Comparison of ENCODE assay signal across 8 cellular contexts in the genomic region with DNA sequence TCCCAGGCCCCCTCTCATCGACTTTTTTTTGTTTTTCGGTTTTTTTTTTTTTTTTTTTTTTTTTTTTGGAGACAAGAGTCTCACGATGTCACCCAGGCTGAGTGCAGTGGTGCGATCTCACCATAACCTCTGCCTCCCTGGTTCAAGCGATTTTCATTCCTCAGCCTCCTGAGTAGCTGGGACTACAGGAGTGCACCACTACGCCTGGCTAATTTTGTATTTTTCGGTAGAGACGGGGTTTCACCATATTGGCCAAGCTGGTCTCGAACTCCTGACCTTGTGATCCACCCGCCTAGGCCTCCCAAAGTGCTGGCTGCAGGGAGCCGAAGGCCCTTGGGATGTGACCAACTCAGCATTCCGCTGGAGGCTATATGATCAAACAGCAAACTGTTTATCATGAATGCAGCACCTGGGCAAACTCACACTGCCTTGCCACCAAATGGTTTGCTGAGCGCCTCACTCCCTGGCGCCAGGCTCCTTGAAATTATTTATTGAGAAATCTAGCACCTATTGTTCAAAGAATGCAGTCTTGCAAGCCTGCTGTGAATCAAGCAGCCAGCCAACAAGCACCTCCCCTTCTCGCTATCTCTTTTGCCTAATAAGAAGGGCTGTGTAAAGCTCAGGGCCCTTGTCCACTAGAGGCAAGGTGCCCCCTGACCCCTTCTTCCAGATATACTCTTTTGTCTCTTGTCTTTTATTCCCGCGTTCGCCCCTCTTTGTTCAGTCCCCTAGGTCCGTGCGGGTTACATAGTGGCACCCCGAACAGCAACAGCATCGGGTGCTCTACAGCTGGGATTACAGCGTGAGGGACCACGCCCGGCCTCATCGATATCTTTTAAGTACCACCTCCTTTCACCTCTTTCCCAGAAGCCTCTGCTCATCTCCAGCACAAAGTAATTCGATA. TPM values are rescaled to one million over a fixed set of nuclear protein-coding genes. Genes with fewer than 3 reads are reported as not detected.
DNase-seq lines count a peak whose midpoint lies in the region; ATAC-seq and TF ChIP-seq lines count a peak whose summit lies in the region.

No MANE protein-coding gene starts in this region.

- no peaks in the 10 kb centered on the region for H3K36me3 ChIP-seq in Panc1 (ENCODE audit: control insufficient read depth, insufficient read depth, low read length)

- no peak for TF ChIP-seq POLR2A in GM18505 (IDR thresholded peaks at IDR 0.05; ENCODE audit: borderline replicate concordance, extremely low read depth, insufficient read depth, insufficient read length)

- H3K27ac Mint-ChIP-seq in Calu3 (ENCODE audit: unreplicated experiment) = peak overlapping the region; percentile 67
- H3K27ac Mint-ChIP-seq in effector memory CD8-positive, alpha-beta T cell = peak overlapping the region; percentile 93 to 94
- H3K27ac Mint-ChIP-seq in naive thymus-derived CD8-positive, alpha-beta T cell = peak overlapping the region; percentile 94 to 99 (median 97)

- no peak for TF ChIP-seq CTCF in Calu3 (IDR thresholded peaks at IDR 0.05; ENCODE audit: unreplicated experiment)
- TF ChIP-seq CTCF in Panc1 (IDR thresholded peaks at IDR 0.05) = no peak

- DNase-seq in Calu3 (peak; percentile 11), Panc1 (ENCODE audit: low read depth, low spot score) (no peak), NCI-H2171 (lab: John Stamatoyannopoulos, UW) (no peak), GM19240 (ENCODE audit: insufficient read length, low spot score) (no peak)
- peak in 2 of 3 experiments; percentile 4 to 18 for DNase-seq in effector memory CD8-positive, alpha-beta T cell
- peak in 3 of 10 donors; percentile 2 to 23 (median 20) for DNase-seq in naive thymus-derived CD8-positive, alpha-beta T cell

- peak overlapping the region; percentile 84 for H3K4me3 Mint-ChIP-seq in Calu3 (ENCODE audit: low read depth, unreplicated experiment)
- H3K4me3 Mint-ChIP-seq in effector memory CD8-positive, alpha-beta T cell = peak overlapping the region; percentile 89 to 94
- peak overlapping the region; percentile 83 to 99 (median 96) for H3K4me3 Mint-ChIP-seq in naive thymus-derived CD8-positive, alpha-beta T cell

- H3K9me3 ChIP-seq in Panc1 (ENCODE audit: control insufficient read depth, insufficient read depth, low read depth, low read length) = peaks cover 6% of the 10 kb centered on the region; the same call in 1 of the 2 replicates

- intact Hi-C loops in Calu3 (cut with micrococcal nuclease; ENCODE audit: unreplicated experiment) (loop anchor here (10.0 kb wide), 1 partner anchor 100 kb away; no protein-coding TSS in a partner anchor), Panc1 (cut with micrococcal nuclease; ENCODE audit: unreplicated experiment) (no loop called here)

- peaks cover 32% of the 10 kb centered on the region for H3K4me1 ChIP-seq in Panc1 (ENCODE audit: control insufficient read depth, insufficient read depth, low read length)

- CTCF ChIA-PET in Calu3 (lab: Charles Lee) = interaction anchor here (0.6 to 3.0 kb wide), 6 partner anchors 22 to 145 kb away, joined by 3 to 29 read pairs (median 6); no protein-coding TSS in a partner anchor
- CTCF ChIA-PET in Panc1 (lab: Charles Lee) = interaction anchor here (0.9 to 2.3 kb wide), 2 partner anchors 55 to 145 kb away, joined by 3 to 34 read pairs; no protein-coding TSS in a partner anchor

- peaks cover 2% of the 10 kb centered on the region for H3K9me3 Mint-ChIP-seq in Calu3 (ENCODE audit: low read depth, unreplicated experiment)
- H3K9me3 Mint-ChIP-seq in effector memory CD8-positive, alpha-beta T cell = no peaks in the 10 kb centered on the region
- peaks cover 0 to 8% (median 0%) of the 10 kb centered on the region in 9 donors for H3K9me3 Mint-ChIP-seq in naive thymus-derived CD8-positive, alpha-beta T cell

- TSS peak; percentile 76 for BruUV-seq in Calu3 (replicated peaks; lab: Mats Ljungman, UMichigan)
- TSS peak; percentile 69 for BruUV-seq in Panc1 (replicated peaks; lab: Mats Ljungman, UMichigan)

- no peaks in the 10 kb centered on the region for H3K27me3 Mint-ChIP-seq in Calu3 (ENCODE audit: unreplicated experiment)
- H3K27me3 Mint-ChIP-seq in effector memory CD8-positive, alpha-beta T cell = no peaks in the 10 kb centered on the region
- H3K27me3 Mint-ChIP-seq in naive thymus-derived CD8-positive, alpha-beta T cell = no peaks in the 10 kb centered on the region

- peak; percentile 6 for ATAC-seq in HG02610 (IDR thresholded peaks at IDR 0.05; ENCODE audit: unreplicated experiment)
- peak; percentile 56 for ATAC-seq in Panc1
- peak; percentile 12 for ATAC-seq in effector memory CD8-positive, alpha-beta T cell (replicated peaks)
- ATAC-seq in naive thymus-derived CD8-positive, alpha-beta T cell = peak; percentile 19 to 21
- ATAC-seq in GM18505 (IDR thresholded peaks at IDR 0.05; ENCODE audit: unreplicated experiment) = no peak

- H3K27ac ChIP-seq in Panc1 (ENCODE audit: low read length) = peak overlapping the region; percentile 96

- H3K4me3 ChIP-seq in Panc1 (ENCODE audit: low read depth in 2 of 2, low read length in 2 of 2) = peak overlapping the region; percentile 64 to 88

- in situ Hi-C loops in Panc1 (cut with HindIII; ENCODE audit: low pct_unique_long_range_greater_than_20kb, low sequenced_read_pairs) = no loop called here

- no peaks in the 10 kb centered on the region for H3K27me3 ChIP-seq in Panc1 (ENCODE audit: control insufficient read depth, insufficient read depth, low read length)

- POLR2A ChIA-PET in Panc1 (lab: Charles Lee) = interaction anchor here (0.5 kb wide), 1 partner anchor 38 kb away, joined by 7 read pairs; no protein-coding TSS in a partner anchor
- POLR2A ChIA-PET in naive thymus-derived CD8-positive, alpha-beta T cell (lab: Charles Lee) = interaction anchor here (0.7 to 3.8 kb wide), 4 partner anchors 17 to 48 kb away, joined by 4 to 57 read pairs (median 8); a partner anchor contains a TSS

- H3K4me1 Mint-ChIP-seq in Calu3 (ENCODE audit: low read depth, unreplicated experiment) = peaks cover 23% of the 10 kb centered on the region
- H3K4me1 Mint-ChIP-seq in effector memory CD8-positive, alpha-beta T cell (ENCODE audit: low read depth in 2 of 2) = peaks cover 30 to 48% of the 10 kb centered on the region in 2 donors
- H3K4me1 Mint-ChIP-seq in naive thymus-derived CD8-positive, alpha-beta T cell = peaks cover 15 to 64% (median 49%) of the 10 kb centered on the region in 4 donors

- H3K36me3 Mint-ChIP-seq in Calu3 (ENCODE audit: insufficient read depth, unreplicated experiment) = peaks cover 25% of the 10 kb centered on the region
- peaks cover 22% of the 10 kb centered on the region for H3K36me3 Mint-ChIP-seq in effector memory CD8-positive, alpha-beta T cell (ENCODE audit: insufficient read depth)
- H3K36me3 Mint-ChIP-seq in naive thymus-derived CD8-positive, alpha-beta T cell = peaks cover 9 to 29% (median 23%) of the 10 kb centered on the region in 3 donors

RNA-seq across cellular contexts. Expression of a gene that starts 1.2 kb away (rescaled TPM):
- total RNA-seq in Calu3 (2022) (24.8 and 49.0 TPM in 2 replicates), Panc1 (2021; ENCODE audit: unreplicated experiment) (27.7 TPM)
- polyA plus RNA-seq in Panc1 (2012; ENCODE audit: insufficient read length) = 8.6 TPM
- 10 to 100 TPM; 20.9 to 22.6 TPM for total RNA-seq in naive thymus-derived CD8-positive, alpha-beta T cell
- polyA plus RNA-seq in naive thymus-derived CD8-positive, alpha-beta T cell = 10 to 100 TPM; 12.7 to 14.4 (median 14.1) TPM

RNA-seq across cellular contexts. Expression of a gene that starts 27.3 kb away (rescaled TPM):
- total RNA-seq in Calu3 (2022) (4.1 and 4.4 TPM in 2 replicates), Panc1 (2021; ENCODE audit: unreplicated experiment) (14.3 TPM)
- 12.8 TPM for polyA plus RNA-seq in Panc1 (2012; ENCODE audit: insufficient read length)
- total RNA-seq in naive thymus-derived CD8-positive, alpha-beta T cell = 10 to 100 TPM; 37.0 to 37.8 TPM
- 100 to 1,000 TPM; 103 to 116 (median 110) TPM for polyA plus RNA-seq in naive thymus-derived CD8-positive, alpha-beta T cell

RNA-seq across cellular contexts. Expression of a gene that starts 27.6 kb away (rescaled TPM):
- total RNA-seq in Calu3 (2022) (13.8 TPM in 2 replicates), Panc1 (2021; ENCODE audit: unreplicated experiment) (21.2 TPM)
- polyA plus RNA-seq in Panc1 (2012; ENCODE audit: insufficient read length) = 8.6 TPM
- total RNA-seq in naive thymus-derived CD8-positive, alpha-beta T cell = 10 to 100 TPM; 21.9 to 24.2 TPM
- polyA plus RNA-seq in naive thymus-derived CD8-positive, alpha-beta T cell = 10 to 100 TPM; 22.8 to 26.0 (median 23.5) TPM

RNA-seq across cellular contexts. Expression of a gene that starts 48.1 kb away (rescaled TPM):
- total RNA-seq in Calu3 (2022) (48.1 and 49.6 TPM in 2 replicates), Panc1 (2021; ENCODE audit: unreplicated experiment) (85.3 TPM)
- 144 TPM for polyA plus RNA-seq in Panc1 (2012; ENCODE audit: insufficient read length)
- 10 to 100 TPM; 22.5 to 23.0 TPM for total RNA-seq in naive thymus-derived CD8-positive, alpha-beta T cell
- 10 to 100 TPM; 70.0 to 92.7 (median 91.3) TPM for polyA plus RNA-seq in naive thymus-derived CD8-positive, alpha-beta T cell

Comparison
In these comparisons a context has a peak if more than half of its experiments do, and no peak if none do; other contexts are left out.
1. DNase-seq: peak in Calu3 (single experiment) and effector memory CD8-positive, alpha-beta T cell (2 of 3); none in Panc1 (single experiment), NCI-H2171 (single experiment) and GM19240 (single experiment).
2. Peak in every context shown above with its lines, with median percentiles within 50 percentile points of each other: H3K27ac Mint-ChIP-seq and H3K4me3 Mint-ChIP-seq.